In the genomic region with DNA sequence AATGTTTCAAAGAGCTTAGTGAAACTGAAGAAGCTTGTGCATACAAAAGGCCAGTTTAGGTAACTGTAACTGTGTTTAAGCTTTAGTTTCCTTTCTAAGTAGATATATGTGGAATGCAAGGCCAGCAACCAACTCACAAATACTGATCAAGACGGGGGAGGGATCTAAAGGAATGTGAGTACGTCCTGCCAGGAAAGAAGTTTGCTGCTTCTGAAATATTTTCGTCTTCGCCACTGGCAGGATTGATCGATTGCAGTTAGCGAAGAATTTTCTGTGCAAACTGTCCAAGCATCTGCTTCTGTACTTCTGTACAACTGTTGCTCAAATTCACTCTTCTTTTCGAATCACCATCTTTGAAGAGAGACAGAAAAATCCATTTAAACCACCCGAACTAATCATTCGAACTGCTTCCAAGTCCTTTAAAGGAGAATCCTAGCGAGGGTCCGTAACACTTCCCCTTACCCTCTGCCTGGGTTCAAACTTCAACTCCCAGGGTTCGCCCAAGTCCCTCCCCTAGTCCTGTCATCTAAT, we compare ENCODE assay signal across 8 cellular contexts.
DNase-seq lines count a peak whose midpoint lies in the region; ATAC-seq and TF ChIP-seq lines count a peak whose summit lies in the region.

No MANE protein-coding gene starts in this region.

- peak overlapping the region; percentile 99 for H3K27ac Mint-ChIP-seq in activated T-cell treated with anti-CD3 and anti-CD28 coated beads, Interleukin-2, amount 50 U/mL, for 24 hours

- H3K27me3 Mint-ChIP-seq in activated T-cell treated with anti-CD3 and anti-CD28 coated beads, Interleukin-2, amount 50 U/mL, for 24 hours, result peaks cover 18% of the 10 kb centered on the region

- peak overlapping the region; percentile 59 for H3K4me3 ChIP-seq in fibroblast of mammary gland (ENCODE audit: control insufficient read depth, low read depth, low read length)
- peak overlapping the region; percentile 50 for H3K4me3 ChIP-seq in retinal pigment epithelial cell (ENCODE audit: low read length)

- H3K36me3 Mint-ChIP-seq in activated T-cell treated with anti-CD3 and anti-CD28 coated beads, Interleukin-2, amount 50 U/mL, for 24 hours (ENCODE audit: low read depth), result peaks cover 21% of the 10 kb centered on the region

- H3K4me1 Mint-ChIP-seq in activated T-cell treated with anti-CD3 and anti-CD28 coated beads, Interleukin-2, amount 50 U/mL, for 24 hours (ENCODE audit: low read depth), result peaks cover 41% of the 10 kb centered on the region

- peak overlapping the region; percentile 98 for H3K4me3 Mint-ChIP-seq in activated T-cell treated with anti-CD3 and anti-CD28 coated beads, Interleukin-2, amount 50 U/mL, for 24 hours

- TF ChIP-seq CTCF in fibroblast of mammary gland (conservative IDR thresholded peaks at IDR 0.05; ENCODE audit: control insufficient read depth, insufficient read depth, low read depth, low read length) (no peak), retinal pigment epithelial cell (conservative IDR thresholded peaks at IDR 0.05; ENCODE audit: low read depth, low read length) (no peak)

- ATAC-seq in HG02970 (IDR thresholded peaks at IDR 0.05; ENCODE audit: low FRiP score, unreplicated experiment) (no peak), GM21528 (IDR thresholded peaks at IDR 0.05; ENCODE audit: low FRiP score, unreplicated experiment) (no peak)

- DNase-seq in activated T-cell treated with anti-CD3 and anti-CD28 coated beads, Interleukin-2, amount 50 U/mL, for 24 hours, result no peak
- DNase-seq in activated T-cell treated with anti-CD3 and anti-CD28 coated beads, Interleukin-2, amount 50 U/mL, for 48 hours, result no peak
- DNase-seq in RPMI8226, result peak; percentile 3
- DNase-seq in fibroblast of mammary gland (ENCODE audit: low read depth), result peak; percentile 39
- no peak for DNase-seq in retinal pigment epithelial cell (ENCODE audit: low read depth)
- no peak for DNase-seq in NCI-H2107 treated with DMSO at 0.1 percent for 48 hours (lab: John Stamatoyannopoulos, UW; ENCODE audit: unreplicated experiment)

- no peaks in the 10 kb centered on the region for H3K9me3 Mint-ChIP-seq in activated T-cell treated with anti-CD3 and anti-CD28 coated beads, Interleukin-2, amount 50 U/mL, for 24 hours

Comparison
In these comparisons a context has a peak if more than half of its experiments do, and no peak if none do; other contexts are left out.
1. DNase-seq: peak in RPMI8226 (single experiment) and fibroblast of mammary gland (single experiment); none in activated T-cell treated with anti-CD3 and anti-CD28 coated beads, Interleukin-2, amount 50 U/mL, for 24 hours (single experiment), activated T-cell treated with anti-CD3 and anti-CD28 coated beads, Interleukin-2, amount 50 U/mL, for 48 hours (0 of 2), retinal pigment epithelial cell (single experiment) and NCI-H2107 treated with DMSO at 0.1 percent for 48 hours (single experiment).